In genomic region chr11:70471254-70471653, GRCh38 we compare ENCODE assay signal across 8 cellular contexts.
DNase-seq lines count a peak whose midpoint lies in the region; ATAC-seq and TF ChIP-seq lines count a peak whose summit lies in the region.

No MANE protein-coding gene starts in this region.

- H2BK20ac ChIP-seq in IMR-90 (ENCODE audit: low read depth, low read length): no peak overlapping the region

- H3K4me2 ChIP-seq in IMR-90 (ENCODE audit: low read depth, low read length): no peak overlapping the region

- no peak overlapping the region for H2AFZ ChIP-seq in IMR-90 (replicated peaks; ENCODE audit: low read length, poor library complexity)

- no peak overlapping the region for H3K4ac ChIP-seq in IMR-90 (ENCODE audit: low read depth, low read length)

- H3K79me1 ChIP-seq in IMR-90 (ENCODE audit: low read depth in 1 of 2, low read length in 2 of 2): no peaks in the 10 kb centered on the region

- no peak overlapping the region for H3K27ac Mint-ChIP-seq in activated CD4-positive, alpha-beta T cell treated with anti-CD3 and anti-CD28 coated beads, Interleukin-2, amount 10 ng/mL, durations not matched to agents 24 days and 14 days
- no peak overlapping the region for H3K27ac Mint-ChIP-seq in T-helper 2 cell treated with Interferon-gamma antibody and Interleukin-4, amounts not matched to agents 5 μg/mL and 100 μg/mL, for 36 hours

- H2BK15ac ChIP-seq in IMR-90 (ENCODE audit: low read depth, low read length): no peak overlapping the region

- H3K36me3 Mint-ChIP-seq in activated CD4-positive, alpha-beta T cell treated with anti-CD3 and anti-CD28 coated beads, Interleukin-2, amount 10 ng/mL, durations not matched to agents 24 days and 14 days (ENCODE audit: low read depth): no peaks in the 10 kb centered on the region
- no peaks in the 10 kb centered on the region for H3K36me3 Mint-ChIP-seq in T-helper 2 cell treated with Interferon-gamma antibody and Interleukin-4, amounts not matched to agents 5 μg/mL and 100 μg/mL, for 36 hours (ENCODE audit: low read depth)

- no peak for TF ChIP-seq POLR2A in IMR-90 (IDR thresholded peaks at IDR 0.05; ENCODE audit: low read depth, low read length)

- peaks cover 2% of the 10 kb centered on the region for H4K20me1 ChIP-seq in IMR-90 (ENCODE audit: insufficient read depth, low read length)

- no peak overlapping the region for H3K14ac ChIP-seq in IMR-90 (replicated peaks; ENCODE audit: low read depth, low read length)

- CTCF ChIA-PET in IMR-90 (lab: Yijun Ruan, JAX): interaction anchor here (0.5 to 0.6 kb wide), 2 partner anchors 13 to 625 kb away, joined by 3 to 4 read pairs; no protein-coding TSS in a partner anchor

- H3K36me3 ChIP-seq in IMR-90 (ENCODE audit: control insufficient read depth, insufficient read depth, low read length): peaks cover 7% of the 10 kb centered on the region; the same call in 1 of the 2 replicates

- in situ Hi-C loops in IMR-90 (cut with MboI; ENCODE audit: low sequenced_read_pairs): no loop called here

- H3K18ac ChIP-seq in IMR-90 (ENCODE audit: low read depth, low read length): no peak overlapping the region

- H2AK5ac ChIP-seq in IMR-90 (ENCODE audit: low read depth, low read length): no peak overlapping the region

- dilution Hi-C loops in IMR-90 (cut with HindIII; ENCODE audit: low sequenced_read_pairs, unreplicated experiment): no loop called here

- peaks cover 2% of the 10 kb centered on the region; the same call in 1 of the 2 replicates for H3K4me1 ChIP-seq in IMR-90 (ENCODE audit: control insufficient read depth, insufficient read depth, low read length)

- peaks cover 6% of the 10 kb centered on the region for H3K27me3 ChIP-seq in IMR-90 (ENCODE audit: control insufficient read depth, insufficient read depth, low read length)

- H3K4me3 Mint-ChIP-seq in activated CD4-positive, alpha-beta T cell treated with anti-CD3 and anti-CD28 coated beads, Interleukin-2, amount 10 ng/mL, durations not matched to agents 24 days and 14 days: no peak overlapping the region
- no peak overlapping the region for H3K4me3 Mint-ChIP-seq in T-helper 2 cell treated with Interferon-gamma antibody and Interleukin-4, amounts not matched to agents 5 μg/mL and 100 μg/mL, for 36 hours

- peak; percentile 63 for DNase-seq in activated CD4-positive, alpha-beta T cell treated with anti-CD3 and anti-CD28 coated beads, Interleukin-2, amount 10 ng/mL, durations not matched to agents 24 days and 14 days
- no peak for DNase-seq in activated CD4-positive, alpha-beta T cell treated with anti-CD3 and anti-CD28 coated beads for 4 hours
- no peak for DNase-seq in IMR-90
- DNase-seq in activated CD4-positive, alpha-beta T cell treated with anti-CD3 and anti-CD28 coated beads, Interleukin-2, amount 50 U/mL, for 48 hours: peak; percentile 6 to 18
- DNase-seq in sciatic nerve (ENCODE audit: low spot score): no peak
- DNase-seq in T-helper 2 cell treated with Interferon-gamma antibody and Interleukin-4, amounts not matched to agents 5 μg/mL and 100 μg/mL, for 36 hours (ENCODE audit: low spot score): no peak

- no CpG with 5 or more reads among the region's 7 CpGs for WGBS in IMR-90 (ENCODE audit: extremely low coverage in 2 of 2, insufficient read length in 1 of 2), 2 experiments

- peaks cover 7% of the 10 kb centered on the region for H3K27me3 Mint-ChIP-seq in activated CD4-positive, alpha-beta T cell treated with anti-CD3 and anti-CD28 coated beads, Interleukin-2, amount 10 ng/mL, durations not matched to agents 24 days and 14 days
- peaks cover 10% of the 10 kb centered on the region for H3K27me3 Mint-ChIP-seq in T-helper 2 cell treated with Interferon-gamma antibody and Interleukin-4, amounts not matched to agents 5 μg/mL and 100 μg/mL, for 36 hours (ENCODE audit: low read depth)

- peaks cover 2% of the 10 kb centered on the region for H3K4me1 Mint-ChIP-seq in activated CD4-positive, alpha-beta T cell treated with anti-CD3 and anti-CD28 coated beads, Interleukin-2, amount 10 ng/mL, durations not matched to agents 24 days and 14 days
- no peaks in the 10 kb centered on the region for H3K4me1 Mint-ChIP-seq in T-helper 2 cell treated with Interferon-gamma antibody and Interleukin-4, amounts not matched to agents 5 μg/mL and 100 μg/mL, for 36 hours (ENCODE audit: low read depth)

- H3K9me3 Mint-ChIP-seq in activated CD4-positive, alpha-beta T cell treated with anti-CD3 and anti-CD28 coated beads, Interleukin-2, amount 10 ng/mL, durations not matched to agents 24 days and 14 days: no peaks in the 10 kb centered on the region
- H3K9me3 Mint-ChIP-seq in T-helper 2 cell treated with Interferon-gamma antibody and Interleukin-4, amounts not matched to agents 5 μg/mL and 100 μg/mL, for 36 hours: no peaks in the 10 kb centered on the region

- H2BK120ac ChIP-seq in IMR-90 (ENCODE audit: low read depth, low read length): no peak overlapping the region

- H3K9me3 ChIP-seq in IMR-90 (ENCODE audit: control insufficient read depth, insufficient read depth, low read length): no peaks in the 10 kb centered on the region

- no peak for TF ChIP-seq RAD21 in IMR-90 (IDR thresholded peaks at IDR 0.05; ENCODE audit: low read length)

- H4K91ac ChIP-seq in IMR-90 (ENCODE audit: insufficient read depth, low read depth, low read length): no peak overlapping the region

- no peak overlapping the region for H2BK5ac ChIP-seq in IMR-90 (ENCODE audit: low read depth, low read length, poor library complexity, severe bottlenecking)

- peak; percentile 16; the same call in 1 of the 2 replicates for TF ChIP-seq CTCF in IMR-90 (conservative IDR thresholded peaks at IDR 0.05; ENCODE audit: low read depth, low read length)

- no peak overlapping the region for H3K56ac ChIP-seq in IMR-90 (ENCODE audit: extremely low read depth, insufficient read depth, low read length)

- POLR2A ChIA-PET in IMR-90 (lab: Charles Lee; ENCODE audit: unreplicated experiment): no interaction called here

- no peak overlapping the region for H4K8ac ChIP-seq in IMR-90 (ENCODE audit: low read depth in 2 of 2, low read length in 2 of 2)

- no peak overlapping the region for H3K4me3 ChIP-seq in IMR-90 (ENCODE audit: insufficient read depth, low read depth, low read length)

- no peak overlapping the region for H4K5ac ChIP-seq in IMR-90 (ENCODE audit: low read depth, low read length)

- H3K9ac ChIP-seq in IMR-90 (ENCODE audit: low read depth, low read length): no peak overlapping the region

- ATAC-seq in IMR-90 (ENCODE audit: low read depth) (no peak), sciatic nerve (peak; percentile 48), GM18517 (IDR thresholded peaks at IDR 0.05; ENCODE audit: unreplicated experiment) (no peak), HG02798 (IDR thresholded peaks at IDR 0.05; ENCODE audit: poor library complexity, unreplicated experiment) (no peak)

- H2AK9ac ChIP-seq in IMR-90 (replicated peaks; ENCODE audit: low read depth, low read length, poor library complexity): no peak overlapping the region

- no TSS peak for BruUV-seq in IMR-90 (replicated peaks; lab: Mats Ljungman, UMichigan)

- H3K9me1 ChIP-seq in IMR-90 (ENCODE audit: insufficient read depth, low read length): no peaks in the 10 kb centered on the region

- no peak overlapping the region for H3K27ac ChIP-seq in IMR-90 (ENCODE audit: insufficient read depth, low read length)

- H3K23ac ChIP-seq in IMR-90 (ENCODE audit: low read depth, low read length): no peak overlapping the region

- intact Hi-C loops in activated CD4-positive, alpha-beta T cell treated with anti-CD3 and anti-CD28 coated beads, Interleukin-2, amount 10 ng/mL, durations not matched to agents 24 days and 14 days (cut with micrococcal nuclease): no loop called here
- intact Hi-C loops in IMR-90 (cut with micrococcal nuclease) (no loop called here), sciatic nerve (cut with DNase I) (no loop called here)

TF ChIP-seq in IMR-90, 13 proteins besides CTCF, POLR2A, EP300 and RAD21:
- TF ChIP-seq SMC3 (IDR thresholded peaks at IDR 0.05; ENCODE audit: low read depth, low read length) (no peak), RFX5 (IDR thresholded peaks at IDR 0.05; ENCODE audit: low read depth, low read length) (no peak), FOS (IDR thresholded peaks at IDR 0.05; ENCODE audit: low read depth, low read length) (no peak)
TF ChIP-seq in IMR-90: peak in this region for 0.

Comparison
In these comparisons a context has a peak if more than half of its experiments do, and no peak if none do; other contexts are left out.
1. DNase-seq: peak in activated CD4-positive, alpha-beta T cell treated with anti-CD3 and anti-CD28 coated beads, Interleukin-2, amount 10 ng/mL, durations not matched to agents 24 days and 14 days (single experiment) and activated CD4-positive, alpha-beta T cell treated with anti-CD3 and anti-CD28 coated beads, Interleukin-2, amount 50 U/mL, for 48 hours (2 of 2); none in activated CD4-positive, alpha-beta T cell treated with anti-CD3 and anti-CD28 coated beads for 4 hours (0 of 2), IMR-90 (single experiment), sciatic nerve (single experiment) and T-helper 2 cell treated with Interferon-gamma antibody and Interleukin-4, amounts not matched to agents 5 μg/mL and 100 μg/mL, for 36 hours (single experiment).